Comparison of ENCODE assay signal across 13 cellular contexts in genomic region chr22:30318773-30319419, GRCh38. TPM values are rescaled to one million over a fixed set of nuclear protein-coding genes. Genes with fewer than 3 reads are reported as not detected.
DNase-seq lines count a peak whose midpoint lies in the region; ATAC-seq and TF ChIP-seq lines count a peak whose summit lies in the region.
"Had no signal": no experiment of that assay in that cellular context is flagged by ENCODE, and none has a peak within 500 bp of the region (broad histone marks: within the 10 kb centered on the region; RNA-seq: fewer than 3 reads in every experiment).

No MANE protein-coding gene starts in this region.

- no peak for TF ChIP-seq CTCF in WTC11 (IDR thresholded peaks at IDR 0.05)
- TF ChIP-seq CTCF in esophagus squamous epithelium (IDR thresholded peaks at IDR 0.05) = no peak
- no peak for TF ChIP-seq CTCF in smooth muscle cell (IDR thresholded peaks at IDR 0.05; ENCODE audit: borderline replicate concordance, insufficient read depth, poor library complexity, severe bottlenecking)
- TF ChIP-seq CTCF in GM13977 (IDR thresholded peaks at IDR 0.05; ENCODE audit: extremely low read depth, insufficient read depth, missing control alignments) = no peak

- no peak overlapping the region for H3K4me3 Mint-ChIP-seq in activated CD4-positive, alpha-beta T cell treated with anti-CD3 and anti-CD28 coated beads, Interleukin-2, amount 10 ng/mL, durations not matched to agents 24 days and 14 days
- H3K4me3 Mint-ChIP-seq in WTC11 = no peak overlapping the region

- H3K36me3 ChIP-seq in esophagus squamous epithelium = peaks cover 0 to 75% (median 4%) of the 10 kb centered on the region in 3 donors
- H3K36me3 ChIP-seq in smooth muscle cell (ENCODE audit: low read depth) = no peaks in the 10 kb centered on the region

- H3K79me2 ChIP-seq in smooth muscle cell (ENCODE audit: low read depth) = peaks cover 98% of the 10 kb centered on the region

- TF ChIP-seq POLR2A in esophagus squamous epithelium (IDR thresholded peaks at IDR 0.05) = no peak

- peaks cover 5% of the 10 kb centered on the region for H3F3A ChIP-seq in smooth muscle cell (ENCODE audit: low read depth)

- no peak overlapping the region for H3K4me2 ChIP-seq in smooth muscle cell

- H3K27ac ChIP-seq in esophagus squamous epithelium (peak overlapping the region; percentile 11 to 94 (median 46)), smooth muscle cell (ENCODE audit: low read depth) (peak overlapping the region; percentile 18)

- H2AFZ ChIP-seq in smooth muscle cell (ENCODE audit: low read depth) = no peak overlapping the region

- H3K4me1 ChIP-seq in esophagus squamous epithelium (peaks cover 58 to 100% (median 93%) of the 10 kb centered on the region in 3 donors), smooth muscle cell (ENCODE audit: low read depth) (no peaks in the 10 kb centered on the region)

- peaks cover 100% of the 10 kb centered on the region for H4K20me1 ChIP-seq in smooth muscle cell (ENCODE audit: low read depth)

- H3K4me3 ChIP-seq in esophagus squamous epithelium (no peak overlapping the region), smooth muscle cell (no peak overlapping the region)

- H3K9ac ChIP-seq in smooth muscle cell (ENCODE audit: low read depth) = no peak overlapping the region

- POLR2A ChIA-PET in WTC11 (lab: Charles Lee) = no interaction called here

- H3K9me3 Mint-ChIP-seq in activated CD4-positive, alpha-beta T cell treated with anti-CD3 and anti-CD28 coated beads, Interleukin-2, amount 10 ng/mL, durations not matched to agents 24 days and 14 days = no peaks in the 10 kb centered on the region
- H3K9me3 Mint-ChIP-seq in WTC11 = no peaks in the 10 kb centered on the region

- H3K27me3 Mint-ChIP-seq in activated CD4-positive, alpha-beta T cell treated with anti-CD3 and anti-CD28 coated beads, Interleukin-2, amount 10 ng/mL, durations not matched to agents 24 days and 14 days = no peaks in the 10 kb centered on the region
- no peaks in the 10 kb centered on the region for H3K27me3 Mint-ChIP-seq in WTC11 (ENCODE audit: low read depth)

- peaks cover 44% of the 10 kb centered on the region for H3K36me3 Mint-ChIP-seq in activated CD4-positive, alpha-beta T cell treated with anti-CD3 and anti-CD28 coated beads, Interleukin-2, amount 10 ng/mL, durations not matched to agents 24 days and 14 days (ENCODE audit: low read depth)
- H3K36me3 Mint-ChIP-seq in WTC11 = no peaks in the 10 kb centered on the region

- H3K27ac Mint-ChIP-seq in activated CD4-positive, alpha-beta T cell treated with anti-CD3 and anti-CD28 coated beads, Interleukin-2, amount 10 ng/mL, durations not matched to agents 24 days and 14 days = peak overlapping the region; percentile 26
- H3K27ac Mint-ChIP-seq in WTC11 = no peak overlapping the region

- peaks cover 77% of the 10 kb centered on the region for H3K4me1 Mint-ChIP-seq in activated CD4-positive, alpha-beta T cell treated with anti-CD3 and anti-CD28 coated beads, Interleukin-2, amount 10 ng/mL, durations not matched to agents 24 days and 14 days
- H3K4me1 Mint-ChIP-seq in WTC11 = no peaks in the 10 kb centered on the region; the same call in 1 of the 2 replicates

- ATAC-seq in WTC11 = peak; percentile 78
- ATAC-seq: Panc1 had no signal

- WGBS in esophagus squamous epithelium, 2 donors = 68 to 71% methylated on average over 7 of the region's 7 CpGs
- 88% methylated on average over 7 of the region's 7 CpGs for WGBS in smooth muscle cell (ENCODE audit: low lambda C conversion rate)

- in situ Hi-C loops in GM13977 (cut with MboI; ENCODE audit: low pct_unique_long_range_greater_than_20kb, low sequenced_read_pairs, unreplicated experiment) = no loop called here

- H3K27me3 ChIP-seq in esophagus squamous epithelium (no peaks in the 10 kb centered on the region), smooth muscle cell (ENCODE audit: low read depth) (no peaks in the 10 kb centered on the region)

- intact Hi-C loops in activated CD4-positive, alpha-beta T cell treated with anti-CD3 and anti-CD28 coated beads, Interleukin-2, amount 10 ng/mL, durations not matched to agents 24 days and 14 days (cut with micrococcal nuclease) = no loop called here
- intact Hi-C loops in esophagus squamous epithelium (cut with DNase I) = no loop called here

- CTCF ChIA-PET in WTC11 (lab: Charles Lee) = interaction anchor here (1.2 to 3.4 kb wide), 3 partner anchors 8 to 68 kb away, joined by 3 to 13 read pairs (median 7); partner anchors contain the start of genes RNF215 and TBC1D10A

- DNase-seq in activated CD4-positive, alpha-beta T cell treated with anti-CD3 and anti-CD28 coated beads, Interleukin-2, amount 10 ng/mL, durations not matched to agents 24 days and 14 days = no peak
- DNase-seq in activated CD4-positive, alpha-beta T cell treated with anti-CD3 and anti-CD28 coated beads, Interleukin-2, amount 50 U/mL, for 4 hours = no peak
- no peak for DNase-seq in WTC11 (ENCODE audit: low spot score)
- no peak for DNase-seq in esophagus squamous epithelium (lab: John Stamatoyannopoulos, UW)
- DNase-seq in smooth muscle cell (lab: John Stamatoyannopoulos, UW; ENCODE audit: unreplicated experiment) = no peak
- DNase-seq in putamen (ENCODE audit: low spot score) = no peak
- no peak for DNase-seq in NCI-H1417 treated with DMSO at 0.1 percent for 48 hours (lab: John Stamatoyannopoulos, UW)
- DNase-seq in GM13977 (ENCODE audit: low spot score) = no peak
- DNase-seq: ACHN, DMS53, small intestine had no signal

- no peaks in the 10 kb centered on the region for H3K9me3 ChIP-seq in esophagus squamous epithelium
- H3K9me3 ChIP-seq in smooth muscle cell (replicated peaks; ENCODE audit: low read depth) = no peaks in the 10 kb centered on the region

TF ChIP-seq in WTC11, 78 proteins besides CTCF, POLR2A, EP300 and RAD21 (continues in another document):
- TF ChIP-seq ZNF219 (CRISPR knock-in tag; IDR thresholded peaks at IDR 0.05; ENCODE audit: borderline replicate concordance) = no peak
- TF ChIP-seq SMAD3 (CRISPR knock-in tag; IDR thresholded peaks at IDR 0.05; ENCODE audit: borderline replicate concordance) = no peak
- no peak for TF ChIP-seq E2F4 (CRISPR knock-in tag; IDR thresholded peaks at IDR 0.05; ENCODE audit: borderline replicate concordance, low read depth)
- no peak for TF ChIP-seq ATF3 (CRISPR knock-in tag; conservative IDR thresholded peaks at IDR 0.05)
- TF ChIP-seq ESRRA (CRISPR knock-in tag; IDR thresholded peaks at IDR 0.05; ENCODE audit: borderline replicate concordance) = no peak
- no peak for TF ChIP-seq GRHL2 (CRISPR knock-in tag; IDR thresholded peaks at IDR 0.05; ENCODE audit: insufficient replicate concordance, severe bottlenecking)
- TF ChIP-seq NFATC4 (CRISPR knock-in tag; IDR thresholded peaks at IDR 0.05) = no peak

RNA-seq across cellular contexts. Expression of gene TBC1D10A, which starts 7.8 kb away (rescaled TPM):
- total RNA-seq in activated CD4-positive, alpha-beta T cell treated with anti-CD3 and anti-CD28 coated beads, Interleukin-2, amount 10 ng/mL, durations not matched to agents 24 days and 14 days = 18.9 and 19.3 TPM in 2 replicates
- total RNA-seq in WTC11 (2021) (7.5 to 11.1 TPM (median 9.6 TPM) in 3 replicates), esophagus squamous epithelium (10 to 100 TPM; 40.7 to 55.1 (median 47.0) TPM), smooth muscle cell (16.8 and 23.0 TPM in 2 replicates)
- polyA plus RNA-seq in smooth muscle cell = 51.1 and 57.6 TPM in 2 replicates

RNA-seq across cellular contexts. Expression of gene CASTOR1, which starts 29.6 kb away (rescaled TPM):
- 4.7 and 7.3 TPM in 2 replicates for total RNA-seq in activated CD4-positive, alpha-beta T cell treated with anti-CD3 and anti-CD28 coated beads, Interleukin-2, amount 10 ng/mL, durations not matched to agents 24 days and 14 days
- total RNA-seq in WTC11 (2021) (15.8 to 18.6 TPM (median 16.0 TPM) in 3 replicates), esophagus squamous epithelium (10 to 100 TPM; 18.9 to 76.4 (median 40.7) TPM), smooth muscle cell (9.8 and 16.1 TPM in 2 replicates)
- polyA plus RNA-seq in smooth muscle cell = 21.8 and 22.6 TPM in 2 replicates

RNA-seq across cellular contexts. Expression of gene SF3A1, which starts 37.8 kb away (rescaled TPM):
- total RNA-seq in activated CD4-positive, alpha-beta T cell treated with anti-CD3 and anti-CD28 coated beads, Interleukin-2, amount 10 ng/mL, durations not matched to agents 24 days and 14 days = 314 and 319 TPM in 2 replicates
- total RNA-seq in WTC11 (2021) = 214 to 272 TPM (median 227 TPM) in 3 replicates
- 10 to 100 TPM; 29.1 to 94.2 (median 63.3) TPM for total RNA-seq in esophagus squamous epithelium
- total RNA-seq in smooth muscle cell = 46.0 and 55.0 TPM in 2 replicates
- polyA plus RNA-seq in smooth muscle cell = 86.7 and 86.9 TPM in 2 replicates

RNA-seq across cellular contexts. Expression of gene CCDC157, which starts 37.9 kb away (rescaled TPM):
- total RNA-seq in activated CD4-positive, alpha-beta T cell treated with anti-CD3 and anti-CD28 coated beads, Interleukin-2, amount 10 ng/mL, durations not matched to agents 24 days and 14 days = 2.9 and 3.2 TPM in 2 replicates
- total RNA-seq in WTC11 (2021) (3.8 to 6.5 TPM (median 4.2 TPM) in 3 replicates), esophagus squamous epithelium (1 to 10 TPM in 3 of 4 donors, under 1 TPM in 1; 0.47 to 9.2 (median 3.1) TPM), smooth muscle cell (1.5 and 4.8 TPM in 2 replicates)
- polyA plus RNA-seq in smooth muscle cell = 2.5 and 6.0 TPM in 2 replicates

RNA-seq across cellular contexts. Expression of gene OSM, which starts 52.2 kb away (rescaled TPM):
- total RNA-seq in activated CD4-positive, alpha-beta T cell treated with anti-CD3 and anti-CD28 coated beads, Interleukin-2, amount 10 ng/mL, durations not matched to agents 24 days and 14 days = 61.0 and 62.8 TPM in 2 replicates
- total RNA-seq in WTC11 (2021) (not detected in 3 replicates), esophagus squamous epithelium (1 to 10 TPM in 1 of 4 donors, under 1 TPM in 2, not detected in 1; 0.19 to 5.7 (median 0.19) TPM), smooth muscle cell (0.27 and 1.5 TPM in 2 replicates)
- 0.14 and 1.0 TPM in 2 replicates for polyA plus RNA-seq in smooth muscle cell
- total RNA-seq: myocyte had no signal
